8 cellular contexts compared by ENCODE assay signal in the genomic region with DNA sequence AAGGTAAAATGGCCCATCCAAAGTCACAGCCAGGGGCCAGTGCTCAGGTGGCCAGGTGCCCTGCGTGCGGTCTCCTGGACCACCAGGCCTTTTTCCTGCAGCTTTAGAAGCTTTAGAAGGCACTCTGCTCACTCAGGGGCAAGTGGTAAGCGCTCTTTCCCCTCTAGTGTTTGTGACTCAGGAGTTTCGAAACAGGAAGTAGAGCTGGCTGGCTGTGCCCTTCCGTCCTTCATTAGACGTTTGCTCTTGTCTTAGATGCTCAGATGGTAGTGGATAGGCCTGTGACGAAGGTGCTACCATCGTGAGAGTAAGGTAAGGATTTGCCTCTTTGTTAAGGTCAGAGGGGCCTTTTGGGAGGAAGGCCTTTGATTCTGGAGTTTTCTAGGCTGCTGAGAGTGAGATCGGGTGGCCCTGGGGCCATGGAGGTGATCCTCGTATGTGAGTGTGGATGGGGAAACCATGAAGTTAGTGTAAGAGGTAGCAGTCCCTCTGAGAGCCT. TPM values are rescaled to one million over a fixed set of nuclear protein-coding genes. Genes with fewer than 3 reads are reported as not detected.
A peak's percentile ranks its signal among the peaks of the same experiment; 100 is the strongest.
DNase-seq lines count a peak whose midpoint lies in the region; ATAC-seq, FAIRE-seq and TF ChIP-seq lines count a peak whose summit lies in the region.

A gene (plus strand): TSS at position 235 of the 499 bp plus-strand sequence. CDS start 5,951 bp downstream, outside the sequence.

- no peaks in the 10 kb centered on the region for H3K4me1 ChIP-seq in smooth muscle cell (ENCODE audit: low read depth)

- H3K4me3 ChIP-seq in smooth muscle cell, result peak within 1 kb of the TSS; percentile 63

- no peak within 1 kb of the TSS for H3K9ac ChIP-seq in smooth muscle cell (ENCODE audit: low read depth)

- peak within 1 kb of the TSS; percentile 92 for H3K4me2 ChIP-seq in smooth muscle cell

- H2AFZ ChIP-seq in smooth muscle cell (ENCODE audit: low read depth), result no peak within 1 kb of the TSS

- no peaks in the 10 kb centered on the region for H3K27me3 ChIP-seq in smooth muscle cell (ENCODE audit: low read depth)

- DNase-seq in AG08395 (ENCODE audit: low spot score) (peak; percentile 37), RKO (ENCODE audit: low spot score) (peak; percentile 58), Right ventricle myocardium superior (peak; percentile 58), smooth muscle cell (lab: John Stamatoyannopoulos, UW; ENCODE audit: unreplicated experiment) (no peak), H54 (ENCODE audit: insufficient read length, low spot score) (no peak)
- peak; percentile 44 to 51 for DNase-seq in activated T-helper 1 cell treated with anti-CD3 and anti-CD28 coated beads, Interleukin-2, amount 50 U/mL, for 16 hours (ENCODE audit: low read depth in 1 of 2, low spot score in 1 of 2)

- H3F3A ChIP-seq in smooth muscle cell (ENCODE audit: low read depth), result no peaks in the 10 kb centered on the region

- H3K79me2 ChIP-seq in smooth muscle cell (ENCODE audit: low read depth), result peaks cover 19% of the 10 kb centered on the region

- TF ChIP-seq POLR2A in H54 (IDR thresholded peaks at IDR 0.05; ENCODE audit: low read depth, low read length), result no peak

- no peaks in the 10 kb centered on the region for H3K9me3 ChIP-seq in smooth muscle cell (replicated peaks; ENCODE audit: low read depth)

- ATAC-seq in GM21786 (IDR thresholded peaks at IDR 0.05; ENCODE audit: unreplicated experiment) (peak; percentile 36), Right ventricle myocardium superior (ENCODE audit: poor library complexity) (peak; percentile 45), GM21515 (IDR thresholded peaks at IDR 0.05; ENCODE audit: unreplicated experiment) (no peak)

- no peak for TF ChIP-seq CTCF in smooth muscle cell (IDR thresholded peaks at IDR 0.05; ENCODE audit: borderline replicate concordance, insufficient read depth, poor library complexity, severe bottlenecking)

- H3K27ac ChIP-seq in smooth muscle cell (ENCODE audit: low read depth), result no peak within 1 kb of the TSS

- no peaks in the 10 kb centered on the region for H4K20me1 ChIP-seq in smooth muscle cell (ENCODE audit: low read depth)

- intact Hi-C loops in Right ventricle myocardium superior (cut with DNase I), result no loop called here

- FAIRE-seq in H54 (lab: Jason Lieb, UNC), result no peak

- WGBS in smooth muscle cell (ENCODE audit: low lambda C conversion rate), result 77% methylated on average over 10 of the region's 10 CpGs

- H3K36me3 ChIP-seq in smooth muscle cell (ENCODE audit: low read depth), result no peaks in the 10 kb centered on the region

RNA-seq across cellular contexts. Expression of the gene that starts here (rescaled TPM):
- total RNA-seq in Right ventricle myocardium superior (2.8 TPM), smooth muscle cell (6.6 and 12.9 TPM in 2 replicates)
- polyA plus RNA-seq in smooth muscle cell, result 5.3 and 5.7 TPM in 2 replicates

Comparison
In these comparisons a context has a peak if more than half of its experiments do, and no peak if none do; other contexts are left out.
1. DNase-seq: peak in AG08395 (single experiment), RKO (single experiment), activated T-helper 1 cell treated with anti-CD3 and anti-CD28 coated beads, Interleukin-2, amount 50 U/mL, for 16 hours (2 of 2) and Right ventricle myocardium superior (single experiment); none in smooth muscle cell (single experiment) and H54 (single experiment).